ENCODE assay signal across 22 cellular contexts in genomic region chr1:155029513-155030242, GRCh38. TPM values are rescaled to one million over a fixed set of nuclear protein-coding genes. Genes with fewer than 3 reads are reported as not detected.
DNase-seq lines count a peak whose midpoint lies in the region; ATAC-seq, FAIRE-seq and TF ChIP-seq lines count a peak whose summit lies in the region.
"Had no signal": no experiment of that assay in that cellular context is flagged by ENCODE, and none has a peak within 500 bp of the region (broad histone marks: within the 10 kb centered on the region; RNA-seq: fewer than 3 reads in every experiment).

No MANE protein-coding gene starts in this region.

- H3K9ac ChIP-seq in HepG2 (ENCODE audit: insufficient read depth, low read depth, low read length): no peak overlapping the region
- peak overlapping the region; percentile 44 for H3K9ac ChIP-seq in neuronal stem cell (ENCODE audit: low read depth, low read length, poor library complexity)
- H3K9ac ChIP-seq: BLaER1 had no signal

- H2BK15ac ChIP-seq in neuronal stem cell (ENCODE audit: low read length): peak overlapping the region; percentile 19

- H3K4me1 Mint-ChIP-seq in dendritic cell treated with granulocyte-macrophage colony-stimulating factor and Interleukin-4, amounts not matched to agents 40 ng/mL and 50 ng/mL, for 4 days (ENCODE audit: low read depth): peaks cover 25% of the 10 kb centered on the region
- H3K4me1 Mint-ChIP-seq: CD4-positive, alpha-beta memory T cell had no signal

- H3K4me3 ChIP-seq in HepG2 (replicated peaks in 1 of 3; ENCODE audit: insufficient read depth in 1 of 3, low read depth in 2 of 3, low read length in 3 of 3) (no peak overlapping the region), right lobe of liver (no peak overlapping the region), neuronal stem cell (ENCODE audit: low read length in 2 of 2) (no peak overlapping the region), hepatocyte (no peak overlapping the region)
- H3K4me3 ChIP-seq: BLaER1, GM23338 had no signal

- peak overlapping the region; percentile 76 for H3K18ac ChIP-seq in neuronal stem cell (ENCODE audit: low read length)

- POLR2A ChIA-PET in HepG2 (lab: Yijun Ruan, JAX): no interaction called here

- no peaks in the 10 kb centered on the region for H3K9me3 Mint-ChIP-seq in dendritic cell treated with granulocyte-macrophage colony-stimulating factor and Interleukin-4, amounts not matched to agents 40 ng/mL and 50 ng/mL, for 4 days
- H3K9me3 Mint-ChIP-seq: CD4-positive, alpha-beta memory T cell; GM23338 had no signal

- peak overlapping the region; percentile 43 for H4K8ac ChIP-seq in neuronal stem cell (ENCODE audit: low read depth, low read length)

- TF ChIP-seq CTCF in HepG2 (CRISPR knock-in tag; IDR thresholded peaks at IDR 0.05): no peak
- TF ChIP-seq CTCF in right lobe of liver (IDR thresholded peaks at IDR 0.05): no peak
- no peak for TF ChIP-seq CTCF in hepatocyte (IDR thresholded peaks at IDR 0.05; ENCODE audit: poor library complexity)

- no peak for TF ChIP-seq RAD21 in HepG2 (CRISPR knock-in tag; IDR thresholded peaks at IDR 0.05)

- H3K27ac ChIP-seq in HepG2 (ENCODE audit: extremely low read length, insufficient read depth, low read length) (no peak overlapping the region), right lobe of liver (no peak overlapping the region), neuronal stem cell (replicated peaks; ENCODE audit: low read length) (no peak overlapping the region), hepatocyte (no peak overlapping the region)
- H3K27ac ChIP-seq: BLaER1 had no signal

- H3K4me1 ChIP-seq in HepG2 (ENCODE audit: insufficient read depth, low read length): peaks cover 48% of the 10 kb centered on the region
- H3K4me1 ChIP-seq in right lobe of liver: peaks cover 0 to 9% (median 2%) of the 10 kb centered on the region in 4 donors
- no peaks in the 10 kb centered on the region for H3K4me1 ChIP-seq in neuronal stem cell (ENCODE audit: control insufficient read depth in 2 of 2, insufficient read depth in 1 of 2, low read depth in 1 of 2, low read length in 2 of 2)
- H3K4me1 ChIP-seq in hepatocyte (ENCODE audit: insufficient read depth): no peaks in the 10 kb centered on the region
- H3K4me1 ChIP-seq: BLaER1 had no signal

- H2AFZ ChIP-seq in HepG2 (ENCODE audit: low read length) (no peak overlapping the region), neuronal stem cell (ENCODE audit: low read length) (no peak overlapping the region), hepatocyte (no peak overlapping the region)
- H2AFZ ChIP-seq: GM23338 had no signal

- H3K23ac ChIP-seq in neuronal stem cell (ENCODE audit: low read depth, low read length, poor library complexity): peak overlapping the region; percentile 22

- no peak overlapping the region for H2BK120ac ChIP-seq in neuronal stem cell (ENCODE audit: low read depth, low read length)

- ATAC-seq in HepG2 (peak; percentile 17; the same call in 2 of the 3 replicates), right lobe of liver (no peak)
- ATAC-seq: GM23338 had no signal

- H4K91ac ChIP-seq in neuronal stem cell (ENCODE audit: low read depth, low read length, poor library complexity): no peak overlapping the region

- CTCF ChIA-PET in HepG2 (lab: Yijun Ruan, JAX; ENCODE audit: low intra/inter-chr PET ratio, low total read pairs): no interaction called here

- no peak overlapping the region; the same call in 1 of the 2 replicates for H3K4me2 ChIP-seq in HepG2 (ENCODE audit: low read depth, low read length)
- H3K4me2 ChIP-seq in neuronal stem cell (ENCODE audit: insufficient read depth, low read length, poor library complexity, severe bottlenecking): no peak overlapping the region
- no peak overlapping the region for H3K4me2 ChIP-seq in hepatocyte
- H3K4me2 ChIP-seq: BLaER1, GM23338 had no signal

- WGBS in HepG2 (ENCODE audit: low lambda C conversion rate): 55% methylated on average over 16 of the region's 16 CpGs
- WGBS in right lobe of liver (ENCODE audit: insufficient coverage, low coverage, low lambda C conversion rate, missing lambda C conversion rate): 73% methylated on average over 3 of the region's 16 CpGs
- no CpG with 5 or more reads among the region's 16 CpGs for WGBS in neuronal stem cell (ENCODE audit: extremely low coverage in 2 of 2, insufficient read length in 2 of 2, insufficient replicate concordance in 1 of 2), 2 donors
- 88% methylated on average over 15 of the region's 16 CpGs for WGBS in hepatocyte (ENCODE audit: low lambda C conversion rate, missing lambda C conversion rate)

- no peaks in the 10 kb centered on the region for H3K36me3 Mint-ChIP-seq in dendritic cell treated with granulocyte-macrophage colony-stimulating factor and Interleukin-4, amounts not matched to agents 40 ng/mL and 50 ng/mL, for 4 days (ENCODE audit: low read depth)
- H3K36me3 Mint-ChIP-seq: CD4-positive, alpha-beta memory T cell had no signal

- no peaks in the 10 kb centered on the region for H3K9me2 ChIP-seq in hepatocyte (replicated peaks; ENCODE audit: insufficient read depth)

- H3K27me3 Mint-ChIP-seq in dendritic cell treated with granulocyte-macrophage colony-stimulating factor and Interleukin-4, amounts not matched to agents 40 ng/mL and 50 ng/mL, for 4 days: peaks cover 21% of the 10 kb centered on the region
- H3K27me3 Mint-ChIP-seq: CD4-positive, alpha-beta memory T cell had no signal

- H2BK5ac ChIP-seq in neuronal stem cell (ENCODE audit: low read length): no peak overlapping the region

- no peaks in the 10 kb centered on the region for H3K79me2 ChIP-seq in HepG2 (ENCODE audit: insufficient read depth, low read length)
- no peaks in the 10 kb centered on the region for H3K79me2 ChIP-seq in hepatocyte

- in situ Hi-C loops in HepG2 (cut with HindIII; ENCODE audit: extremely low pct_ligation_motif_present, low pct_unique_long_range_greater_than_20kb): no loop called here

- no peaks in the 10 kb centered on the region for H3K9me3 ChIP-seq in HepG2 (ENCODE audit: low read length)
- no peaks in the 10 kb centered on the region for H3K9me3 ChIP-seq in right lobe of liver
- H3K9me3 ChIP-seq in neuronal stem cell (replicated peaks in 1 of 2; ENCODE audit: control insufficient read depth in 2 of 2, insufficient read depth in 1 of 2, low read depth in 1 of 2, low read length in 2 of 2): no peaks in the 10 kb centered on the region
- no peaks in the 10 kb centered on the region for H3K9me3 ChIP-seq in hepatocyte (ENCODE audit: low read depth)
- H3K9me3 ChIP-seq: BLaER1 had no signal

- no peak overlapping the region for H3K14ac ChIP-seq in neuronal stem cell (ENCODE audit: low read length)

- no peak overlapping the region for H3K4me3 Mint-ChIP-seq in dendritic cell treated with granulocyte-macrophage colony-stimulating factor and Interleukin-4, amounts not matched to agents 40 ng/mL and 50 ng/mL, for 4 days
- H3K4me3 Mint-ChIP-seq: CD14-positive monocyte, GM23338 had no signal

- DNase-seq in HepG2 (ENCODE audit: low spot score) (no peak), right lobe of liver (no peak), neuronal stem cell (ENCODE audit: low spot score) (no peak), dermis blood vessel endothelial cell (no peak), iPS-NIHi7 (ENCODE audit: extremely low spot score) (no peak), hepatocyte (ENCODE audit: low spot score) (no peak)
- DNase-seq: 8988T; CD4-positive, alpha-beta memory T cell; DMS153; DMS79; GDM1; HCEC 1CT had no signal

- TF ChIP-seq EP300 in HepG2 (IDR thresholded peaks at IDR 0.05; ENCODE audit: low read depth in 2 of 2, low read length in 2 of 2) (no peak), HepG2 (CRISPR knock-in tag; IDR thresholded peaks at IDR 0.05; ENCODE audit: borderline replicate concordance) (no peak)

- H3K79me1 ChIP-seq in neuronal stem cell (ENCODE audit: low read depth, low read length): no peaks in the 10 kb centered on the region

- peak overlapping the region; percentile 13 for H2AK5ac ChIP-seq in neuronal stem cell (ENCODE audit: low read depth, low read length)

- H3K4ac ChIP-seq in neuronal stem cell (ENCODE audit: low read length): no peak overlapping the region

- no TSS peak for BruUV-seq in HepG2 (replicated peaks; lab: Mats Ljungman, UMichigan)

- H3K27ac Mint-ChIP-seq in dendritic cell treated with granulocyte-macrophage colony-stimulating factor and Interleukin-4, amounts not matched to agents 40 ng/mL and 50 ng/mL, for 4 days: peak overlapping the region; percentile 75
- H3K27ac Mint-ChIP-seq: GM23338 had no signal

- H3K27me3 ChIP-seq in HepG2 (ENCODE audit: control insufficient read depth in 1 of 2, insufficient read depth in 2 of 2, low read length in 2 of 2): peaks cover 7 to 45% of the 10 kb centered on the region in 2 experiments
- H3K27me3 ChIP-seq in right lobe of liver: no peaks in the 10 kb centered on the region
- H3K27me3 ChIP-seq in neuronal stem cell (ENCODE audit: control insufficient read depth in 3 of 3, insufficient read depth in 3 of 3, low read depth in 1 of 3, low read length in 3 of 3): no peaks in the 10 kb centered on the region
- H3K27me3 ChIP-seq in hepatocyte: no peaks in the 10 kb centered on the region
- H3K27me3 ChIP-seq: BLaER1 had no signal

- no peak for FAIRE-seq in HepG2 (lab: Jason Lieb, UNC)
- FAIRE-seq: GM12892, GM18507, H54 had no signal

- H3K36me3 ChIP-seq in HepG2 (replicated peaks in 1 of 2; ENCODE audit: control insufficient read depth in 1 of 2, insufficient read depth in 2 of 2, low read length in 2 of 2) (no peaks in the 10 kb centered on the region), right lobe of liver (no peaks in the 10 kb centered on the region), neuronal stem cell (replicated peaks in 1 of 2; ENCODE audit: control insufficient read depth in 2 of 2, insufficient read depth in 2 of 2, low read length in 2 of 2) (no peaks in the 10 kb centered on the region), hepatocyte (replicated peaks; ENCODE audit: insufficient read depth, low read depth) (no peaks in the 10 kb centered on the region)
- H3K36me3 ChIP-seq: BLaER1 had no signal

- H2BK12ac ChIP-seq in neuronal stem cell (ENCODE audit: low read length): peak overlapping the region; percentile 63

- no peak for TF ChIP-seq POLR2A in HepG2 (IDR thresholded peaks at IDR 0.05; ENCODE audit: insufficient read depth in 1 of 2, low read depth in 2 of 2, low read length in 2 of 2)
- TF ChIP-seq POLR2A in right lobe of liver (IDR thresholded peaks at IDR 0.05): no peak

- no peaks in the 10 kb centered on the region for H4K20me1 ChIP-seq in HepG2 (ENCODE audit: insufficient read depth, low read length)
- no peaks in the 10 kb centered on the region for H4K20me1 ChIP-seq in hepatocyte (ENCODE audit: insufficient read depth, poor library complexity, severe bottlenecking)
- H4K20me1 ChIP-seq: BLaER1 had no signal

- intact Hi-C loops in HepG2 (cut with micrococcal nuclease; ENCODE audit: unreplicated experiment): no loop called here
- intact Hi-C loops in right lobe of liver (cut with DNase I): no loop called here
- intact Hi-C loops in dendritic cell treated with granulocyte-macrophage colony-stimulating factor and Interleukin-4, amounts not matched to agents 40 ng/mL and 50 ng/mL, for 4 days (cut with micrococcal nuclease): no loop called here

RNA-seq across cellular contexts. Expression of gene DCST2, which starts 3.9 kb away (rescaled TPM):
- total RNA-seq in HepG2 (2016; rRNA removed; fragmentation: Illumina TruSeq; extraction: Trizol): not detected in 2 replicates
- not detected in 2 replicates for total RNA-seq in HepG2 (2016; cell fraction: cytosol; rRNA removed; fragmentation: Illumina TruSeq; extraction: Trizol; ENCODE audit: low read depth)
- not detected in 2 replicates for total RNA-seq in HepG2 (2016; cell fraction: insoluble cytoplasmic fraction; rRNA removed; fragmentation: Illumina TruSeq; extraction: Trizol)
- not detected in 2 replicates for total RNA-seq in HepG2 (2016; cell fraction: membrane; rRNA removed; fragmentation: Illumina TruSeq; extraction: Trizol)
- not detected in 2 replicates for total RNA-seq in HepG2 (2016; cell fraction: nucleus; rRNA removed; fragmentation: Illumina TruSeq; extraction: Trizol)
- 0.74 and 0.80 TPM in 2 replicates for polyA plus RNA-seq in HepG2 (2011; rRNA removed)
- polyA plus RNA-seq in HepG2 (2011; cell fraction: cytosol; rRNA removed): 0.17 and 0.19 TPM in 2 replicates
- polyA plus RNA-seq in HepG2 (2011; cell fraction: nucleus; rRNA removed): 7.8 and 11.4 TPM in 2 replicates
- polyA plus RNA-seq in HepG2 (2012): 0.35 and 1.6 TPM in 2 replicates
- polyA plus RNA-seq in HepG2 (2016; cell fraction: cytosol; fragmentation: Illumina TruSeq; extraction: Trizol; ENCODE audit: low read depth): 0.29 TPM in 1 of 2 replicates, not detected in the other
- polyA plus RNA-seq in HepG2 (2016; cell fraction: insoluble cytoplasmic fraction; fragmentation: Illumina TruSeq; extraction: Trizol; ENCODE audit: low read depth): not detected in 2 replicates
- not detected in 2 replicates for polyA plus RNA-seq in HepG2 (2016; cell fraction: membrane; fragmentation: Illumina TruSeq; extraction: Trizol; ENCODE audit: low read depth)
- 0.29 TPM in 1 of 2 replicates, not detected in the other for polyA plus RNA-seq in HepG2 (2016; cell fraction: nucleus; fragmentation: Illumina TruSeq; extraction: Trizol; ENCODE audit: insufficient read depth, low read depth)
- 0.08 and 2.6 TPM in 2 replicates for polyA minus RNA-seq in HepG2 (2011; rRNA and poly(A)+ RNA removed; ENCODE audit: low replicate concordance)
- not detected in 2 replicates for polyA minus RNA-seq in HepG2 (2011; cell fraction: cytosol; rRNA and poly(A)+ RNA removed)
- 0.37 TPM in 1 of 2 replicates, not detected in the other for polyA minus RNA-seq in HepG2 (2011; cell fraction: nucleus; rRNA and poly(A)+ RNA removed)
- total RNA-seq in right lobe of liver: 1 to 10 TPM in 1 of 6 experiments, under 1 TPM in 4, not detected in 1; 0.72 to 1.4 (median 0.81) TPM
- polyA plus RNA-seq in neuronal stem cell (2013, experiment 1 of 2): 2.7 TPM
- 2.2 TPM for polyA plus RNA-seq in neuronal stem cell (2013, experiment 2 of 2)
- 0.17 and 0.70 TPM in 2 replicates for total RNA-seq in dermis blood vessel endothelial cell
- 0.04 and 1.6 TPM in 2 replicates for total RNA-seq in hepatocyte
- 0.40 and 0.47 TPM in 2 replicates for polyA plus RNA-seq in hepatocyte
- total RNA-seq: Daoy, GM23338 had no signal
- polyA plus RNA-seq: CD14-positive monocyte; CD4-positive, alpha-beta memory T cell had no signal

RNA-seq across cellular contexts. Expression of gene DCST1, which starts 3.9 kb away (rescaled TPM):
- total RNA-seq in HepG2 (2016; rRNA removed; fragmentation: Illumina TruSeq; extraction: Trizol) (not detected in 2 replicates), right lobe of liver (not detected), dermis blood vessel endothelial cell (not detected in 2 replicates), hepatocyte (0.60 TPM in 1 of 2 replicates, not detected in the other)
- total RNA-seq in HepG2 (2016; cell fraction: cytosol; rRNA removed; fragmentation: Illumina TruSeq; extraction: Trizol; ENCODE audit: low read depth): not detected in 2 replicates
- not detected in 2 replicates for total RNA-seq in HepG2 (2016; cell fraction: insoluble cytoplasmic fraction; rRNA removed; fragmentation: Illumina TruSeq; extraction: Trizol)
- not detected in 2 replicates for total RNA-seq in HepG2 (2016; cell fraction: membrane; rRNA removed; fragmentation: Illumina TruSeq; extraction: Trizol)
- total RNA-seq in HepG2 (2016; cell fraction: nucleus; rRNA removed; fragmentation: Illumina TruSeq; extraction: Trizol): not detected in 2 replicates
- polyA plus RNA-seq in HepG2 (2011; rRNA removed) (0.04 TPM in 1 of 2 replicates, not detected in the other), hepatocyte (0.12 TPM in 1 of 2 replicates, not detected in the other)
- not detected in 2 replicates for polyA plus RNA-seq in HepG2 (2011; cell fraction: cytosol; rRNA removed)
- polyA plus RNA-seq in HepG2 (2011; cell fraction: nucleus; rRNA removed): 0.19 and 0.24 TPM in 2 replicates
- polyA plus RNA-seq in HepG2 (2012): not detected in 2 replicates
- polyA plus RNA-seq in HepG2 (2016; cell fraction: cytosol; fragmentation: Illumina TruSeq; extraction: Trizol; ENCODE audit: low read depth): not detected in 2 replicates
- polyA plus RNA-seq in HepG2 (2016; cell fraction: insoluble cytoplasmic fraction; fragmentation: Illumina TruSeq; extraction: Trizol; ENCODE audit: low read depth): not detected in 2 replicates
- polyA plus RNA-seq in HepG2 (2016; cell fraction: membrane; fragmentation: Illumina TruSeq; extraction: Trizol; ENCODE audit: low read depth): not detected in 2 replicates
- polyA plus RNA-seq in HepG2 (2016; cell fraction: nucleus; fragmentation: Illumina TruSeq; extraction: Trizol; ENCODE audit: insufficient read depth, low read depth): not detected in 2 replicates
- polyA minus RNA-seq in HepG2 (2011; rRNA and poly(A)+ RNA removed; ENCODE audit: low replicate concordance): not detected in 2 replicates
- not detected in 2 replicates for polyA minus RNA-seq in HepG2 (2011; cell fraction: cytosol; rRNA and poly(A)+ RNA removed)
- not detected in 2 replicates for polyA minus RNA-seq in HepG2 (2011; cell fraction: nucleus; rRNA and poly(A)+ RNA removed)
- polyA plus RNA-seq in neuronal stem cell (2013, experiment 1 of 2): 0.03 TPM
- 0.06 TPM for polyA plus RNA-seq in neuronal stem cell (2013, experiment 2 of 2)
- total RNA-seq: A673, Daoy, GM23338 had no signal
- polyA plus RNA-seq: AG04450; CD14-positive monocyte; CD4-positive, alpha-beta memory T cell; GM23338 had no signal

RNA-seq across cellular contexts. Expression of gene ADAM15, which starts 21.4 kb away (rescaled TPM):
- total RNA-seq in HepG2 (2016; rRNA removed; fragmentation: Illumina TruSeq; extraction: Trizol): 12.3 and 25.6 TPM in 2 replicates
- total RNA-seq in HepG2 (2016; cell fraction: cytosol; rRNA removed; fragmentation: Illumina TruSeq; extraction: Trizol; ENCODE audit: low read depth): 9.4 and 10.0 TPM in 2 replicates
- total RNA-seq in HepG2 (2016; cell fraction: insoluble cytoplasmic fraction; rRNA removed; fragmentation: Illumina TruSeq; extraction: Trizol): 11.8 and 25.5 TPM in 2 replicates
- 12.6 and 15.4 TPM in 2 replicates for total RNA-seq in HepG2 (2016; cell fraction: membrane; rRNA removed; fragmentation: Illumina TruSeq; extraction: Trizol)
- 22.9 and 27.4 TPM in 2 replicates for total RNA-seq in HepG2 (2016; cell fraction: nucleus; rRNA removed; fragmentation: Illumina TruSeq; extraction: Trizol)
- 17.9 and 24.0 TPM in 2 replicates for polyA plus RNA-seq in HepG2 (2011; rRNA removed)
- polyA plus RNA-seq in HepG2 (2011; cell fraction: cytosol; rRNA removed): 12.5 and 21.6 TPM in 2 replicates
- 100 and 115 TPM in 2 replicates for polyA plus RNA-seq in HepG2 (2011; cell fraction: nucleus; rRNA removed)
- 14.8 and 20.2 TPM in 2 replicates for polyA plus RNA-seq in HepG2 (2012)
- polyA plus RNA-seq in HepG2 (2016; cell fraction: cytosol; fragmentation: Illumina TruSeq; extraction: Trizol; ENCODE audit: low read depth): 8.0 and 8.2 TPM in 2 replicates
- 10.2 and 14.0 TPM in 2 replicates for polyA plus RNA-seq in HepG2 (2016; cell fraction: insoluble cytoplasmic fraction; fragmentation: Illumina TruSeq; extraction: Trizol; ENCODE audit: low read depth)
- 11.2 and 16.1 TPM in 2 replicates for polyA plus RNA-seq in HepG2 (2016; cell fraction: membrane; fragmentation: Illumina TruSeq; extraction: Trizol; ENCODE audit: low read depth)
- polyA plus RNA-seq in HepG2 (2016; cell fraction: nucleus; fragmentation: Illumina TruSeq; extraction: Trizol; ENCODE audit: insufficient read depth, low read depth): 65.2 and 66.0 TPM in 2 replicates
- 69.0 and 416 TPM in 2 replicates for polyA minus RNA-seq in HepG2 (2011; rRNA and poly(A)+ RNA removed; ENCODE audit: low replicate concordance)
- 13.6 and 23.7 TPM in 2 replicates for polyA minus RNA-seq in HepG2 (2011; cell fraction: cytosol; rRNA and poly(A)+ RNA removed)
- 19.4 and 22.5 TPM in 2 replicates for polyA minus RNA-seq in HepG2 (2011; cell fraction: nucleus; rRNA and poly(A)+ RNA removed)
- total RNA-seq in right lobe of liver: 10 to 100 TPM; 16.2 to 33.9 (median 26.4) TPM
- polyA plus RNA-seq in neuronal stem cell (2013, experiment 1 of 2): 32.1 TPM
- polyA plus RNA-seq in neuronal stem cell (2013, experiment 2 of 2): 31.7 TPM
- total RNA-seq in dermis blood vessel endothelial cell: 289 and 307 TPM in 2 replicates
- 44.8 and 55.7 TPM in 2 replicates for total RNA-seq in hepatocyte
- 108 and 117 TPM in 2 replicates for polyA plus RNA-seq in hepatocyte

RNA-seq across cellular contexts. Expression of gene ZBTB7B, which starts 27.1 kb away (rescaled TPM):
- total RNA-seq in HepG2 (2016; rRNA removed; fragmentation: Illumina TruSeq; extraction: Trizol) (10.1 and 15.5 TPM in 2 replicates), right lobe of liver (10 to 100 TPM; 35.0 to 83.8 (median 38.8) TPM), dermis blood vessel endothelial cell (16.1 and 16.2 TPM in 2 replicates), hepatocyte (27.3 and 29.2 TPM in 2 replicates)
- total RNA-seq in HepG2 (2016; cell fraction: cytosol; rRNA removed; fragmentation: Illumina TruSeq; extraction: Trizol; ENCODE audit: low read depth): 2.1 and 2.9 TPM in 2 replicates
- 9.4 and 15.2 TPM in 2 replicates for total RNA-seq in HepG2 (2016; cell fraction: insoluble cytoplasmic fraction; rRNA removed; fragmentation: Illumina TruSeq; extraction: Trizol)
- 7.3 and 8.2 TPM in 2 replicates for total RNA-seq in HepG2 (2016; cell fraction: membrane; rRNA removed; fragmentation: Illumina TruSeq; extraction: Trizol)
- 12.6 TPM in 2 replicates for total RNA-seq in HepG2 (2016; cell fraction: nucleus; rRNA removed; fragmentation: Illumina TruSeq; extraction: Trizol)
- polyA plus RNA-seq in HepG2 (2011; rRNA removed) (17.5 and 22.3 TPM in 2 replicates), hepatocyte (13.3 and 13.5 TPM in 2 replicates)
- polyA plus RNA-seq in HepG2 (2011; cell fraction: cytosol; rRNA removed): 15.0 and 19.2 TPM in 2 replicates
- polyA plus RNA-seq in HepG2 (2011; cell fraction: nucleus; rRNA removed): 45.5 and 50.7 TPM in 2 replicates
- 9.8 and 10.8 TPM in 2 replicates for polyA plus RNA-seq in HepG2 (2012)
- 1.1 and 1.7 TPM in 2 replicates for polyA plus RNA-seq in HepG2 (2016; cell fraction: cytosol; fragmentation: Illumina TruSeq; extraction: Trizol; ENCODE audit: low read depth)
- 10.5 and 12.2 TPM in 2 replicates for polyA plus RNA-seq in HepG2 (2016; cell fraction: insoluble cytoplasmic fraction; fragmentation: Illumina TruSeq; extraction: Trizol; ENCODE audit: low read depth)
- polyA plus RNA-seq in HepG2 (2016; cell fraction: membrane; fragmentation: Illumina TruSeq; extraction: Trizol; ENCODE audit: low read depth): 4.4 and 5.4 TPM in 2 replicates
- polyA plus RNA-seq in HepG2 (2016; cell fraction: nucleus; fragmentation: Illumina TruSeq; extraction: Trizol; ENCODE audit: insufficient read depth, low read depth): 31.6 and 39.9 TPM in 2 replicates
- 32.5 and 45.9 TPM in 2 replicates for polyA minus RNA-seq in HepG2 (2011; rRNA and poly(A)+ RNA removed; ENCODE audit: low replicate concordance)
- 9.9 and 13.2 TPM in 2 replicates for polyA minus RNA-seq in HepG2 (2011; cell fraction: cytosol; rRNA and poly(A)+ RNA removed)
- 10.3 and 13.3 TPM in 2 replicates for polyA minus RNA-seq in HepG2 (2011; cell fraction: nucleus; rRNA and poly(A)+ RNA removed)
- polyA plus RNA-seq in neuronal stem cell (2013, experiment 1 of 2): 5.5 TPM
- polyA plus RNA-seq in neuronal stem cell (2013, experiment 2 of 2): 5.6 TPM

RNA-seq across cellular contexts. Expression of gene EFNA4, which starts 33.9 kb away (rescaled TPM):
- total RNA-seq in HepG2 (2016; rRNA removed; fragmentation: Illumina TruSeq; extraction: Trizol): 9.3 and 17.2 TPM in 2 replicates
- total RNA-seq in HepG2 (2016; cell fraction: cytosol; rRNA removed; fragmentation: Illumina TruSeq; extraction: Trizol; ENCODE audit: low read depth): 7.3 and 8.5 TPM in 2 replicates
- total RNA-seq in HepG2 (2016; cell fraction: insoluble cytoplasmic fraction; rRNA removed; fragmentation: Illumina TruSeq; extraction: Trizol): 11.0 and 17.1 TPM in 2 replicates
- 8.8 and 11.0 TPM in 2 replicates for total RNA-seq in HepG2 (2016; cell fraction: membrane; rRNA removed; fragmentation: Illumina TruSeq; extraction: Trizol)
- total RNA-seq in HepG2 (2016; cell fraction: nucleus; rRNA removed; fragmentation: Illumina TruSeq; extraction: Trizol): 11.6 and 14.7 TPM in 2 replicates
- 12.0 and 13.9 TPM in 2 replicates for polyA plus RNA-seq in HepG2 (2011; rRNA removed)
- 10.6 and 13.8 TPM in 2 replicates for polyA plus RNA-seq in HepG2 (2011; cell fraction: cytosol; rRNA removed)
- 8.4 and 8.6 TPM in 2 replicates for polyA plus RNA-seq in HepG2 (2011; cell fraction: nucleus; rRNA removed)
- polyA plus RNA-seq in HepG2 (2012): 6.5 and 7.0 TPM in 2 replicates
- polyA plus RNA-seq in HepG2 (2016; cell fraction: cytosol; fragmentation: Illumina TruSeq; extraction: Trizol; ENCODE audit: low read depth): 3.8 and 4.4 TPM in 2 replicates
- polyA plus RNA-seq in HepG2 (2016; cell fraction: insoluble cytoplasmic fraction; fragmentation: Illumina TruSeq; extraction: Trizol; ENCODE audit: low read depth): 9.8 and 11.5 TPM in 2 replicates
- polyA plus RNA-seq in HepG2 (2016; cell fraction: membrane; fragmentation: Illumina TruSeq; extraction: Trizol; ENCODE audit: low read depth): 5.1 and 5.2 TPM in 2 replicates
- polyA plus RNA-seq in HepG2 (2016; cell fraction: nucleus; fragmentation: Illumina TruSeq; extraction: Trizol; ENCODE audit: insufficient read depth, low read depth): 25.7 and 27.9 TPM in 2 replicates
- polyA minus RNA-seq in HepG2 (2011; rRNA and poly(A)+ RNA removed; ENCODE audit: low replicate concordance): 11.1 and 12.4 TPM in 2 replicates
- polyA minus RNA-seq in HepG2 (2011; cell fraction: cytosol; rRNA and poly(A)+ RNA removed): 4.8 and 5.1 TPM in 2 replicates
- polyA minus RNA-seq in HepG2 (2011; cell fraction: nucleus; rRNA and poly(A)+ RNA removed): 2.4 and 3.6 TPM in 2 replicates
- total RNA-seq in right lobe of liver: 1 to 10 TPM; 2.3 to 6.4 (median 3.0) TPM
- polyA plus RNA-seq in neuronal stem cell (2013, experiment 1 of 2): 24.6 TPM
- 24.2 TPM for polyA plus RNA-seq in neuronal stem cell (2013, experiment 2 of 2)
- 9.5 and 15.7 TPM in 2 replicates for total RNA-seq in dermis blood vessel endothelial cell
- total RNA-seq in hepatocyte: 20.5 and 21.3 TPM in 2 replicates
- polyA plus RNA-seq in hepatocyte: 16.3 and 18.1 TPM in 2 replicates
